ENCODE assay signal across 19 cellular contexts in genomic region chr2:240948086-240948485, GRCh38. TPM values are rescaled to one million over a fixed set of nuclear protein-coding genes. Genes with fewer than 3 reads are reported as not detected.
DNase-seq lines count a peak whose midpoint lies in the region; ATAC-seq and TF ChIP-seq lines count a peak whose summit lies in the region.
"Had no signal": no experiment of that assay in that cellular context is flagged by ENCODE, and none has a peak within 500 bp of the region (broad histone marks: within the 10 kb centered on the region; RNA-seq: fewer than 3 reads in every experiment).

No MANE protein-coding gene starts in this region.

- no peaks in the 10 kb centered on the region for H3K27me3 ChIP-seq in Peyer's patch
- H3K27me3 ChIP-seq in stomach: peaks cover 0 to 14% (median 0%) of the 10 kb centered on the region in 3 donors
- H3K27me3 ChIP-seq: BLaER1 had no signal

- TF ChIP-seq CTCF in Peyer's patch (IDR thresholded peaks at IDR 0.05) (no peak), stomach (IDR thresholded peaks at IDR 0.05) (no peak)

- peaks cover 0 to 2% of the 10 kb centered on the region in 2 donors for H3K27me3 Mint-ChIP-seq in natural killer cell treated with Interleukin-12 subunit alpha and Interleukin-12 subunit beta and Interleukin-15 and Interleukin-18, amount 100 ng/mL, for 72 hours

- TF ChIP-seq EP300 in stomach (IDR thresholded peaks at IDR 0.05): no peak

- intact Hi-C loops in stomach (cut with DNase I; ENCODE audit: low total_unique reads): no loop called here

- H3K4me3 ChIP-seq in Peyer's patch: no peak overlapping the region
- H3K4me3 ChIP-seq in stomach: no peak overlapping the region
- H3K4me3 ChIP-seq: BLaER1, GM23338 had no signal

- H3K4me1 ChIP-seq in Peyer's patch: no peaks in the 10 kb centered on the region
- no peaks in the 10 kb centered on the region for H3K4me1 ChIP-seq in stomach
- H3K4me1 ChIP-seq: BLaER1 had no signal

- H3K27ac ChIP-seq in Peyer's patch (no peak overlapping the region), stomach (no peak overlapping the region)
- H3K27ac ChIP-seq: 22Rv1, BLaER1, KMS-11 had no signal

- H3K36me3 ChIP-seq in Peyer's patch: no peaks in the 10 kb centered on the region
- no peaks in the 10 kb centered on the region for H3K36me3 ChIP-seq in stomach
- H3K36me3 ChIP-seq: BLaER1 had no signal

- no peaks in the 10 kb centered on the region for H3K9me3 Mint-ChIP-seq in natural killer cell treated with Interleukin-12 subunit alpha and Interleukin-12 subunit beta and Interleukin-15 and Interleukin-18, amount 100 ng/mL, for 72 hours
- H3K9me3 Mint-ChIP-seq: GM23338 had no signal

- no peaks in the 10 kb centered on the region for H3K36me3 Mint-ChIP-seq in natural killer cell treated with Interleukin-12 subunit alpha and Interleukin-12 subunit beta and Interleukin-15 and Interleukin-18, amount 100 ng/mL, for 72 hours
- H3K36me3 Mint-ChIP-seq: CD8-positive, alpha-beta memory T cell had no signal

- no peak overlapping the region for H3K27ac Mint-ChIP-seq in natural killer cell treated with Interleukin-12 subunit alpha and Interleukin-12 subunit beta and Interleukin-15 and Interleukin-18, amount 100 ng/mL, for 72 hours
- H3K27ac Mint-ChIP-seq: CD8-positive, alpha-beta memory T cell; GM23338 had no signal

- TF ChIP-seq POLR2A in Peyer's patch (IDR thresholded peaks at IDR 0.05) (no peak), stomach (IDR thresholded peaks at IDR 0.05) (no peak)

- H3K9me3 ChIP-seq in Peyer's patch: no peaks in the 10 kb centered on the region
- no peaks in the 10 kb centered on the region for H3K9me3 ChIP-seq in stomach
- H3K9me3 ChIP-seq: BLaER1 had no signal

- ATAC-seq in natural killer cell treated with Interleukin-12 subunit alpha and Interleukin-12 subunit beta and Interleukin-15 and Interleukin-18, amount 100 ng/mL, for 72 hours: no peak
- ATAC-seq in HG03571 (IDR thresholded peaks at IDR 0.05; ENCODE audit: unreplicated experiment) (no peak), HG02981 (IDR thresholded peaks at IDR 0.05; ENCODE audit: unreplicated experiment) (no peak)
- ATAC-seq: GM23338 had no signal

- no peak overlapping the region for H3K4me3 Mint-ChIP-seq in natural killer cell treated with Interleukin-12 subunit alpha and Interleukin-12 subunit beta and Interleukin-15 and Interleukin-18, amount 100 ng/mL, for 72 hours
- H3K4me3 Mint-ChIP-seq: CD8-positive, alpha-beta memory T cell; GM23338 had no signal

- H3K4me1 Mint-ChIP-seq in natural killer cell treated with Interleukin-12 subunit alpha and Interleukin-12 subunit beta and Interleukin-15 and Interleukin-18, amount 100 ng/mL, for 72 hours (ENCODE audit: low read depth in 2 of 2): no peaks in the 10 kb centered on the region
- H3K4me1 Mint-ChIP-seq: CD8-positive, alpha-beta memory T cell had no signal

- DNase-seq in activated CD4-positive, CD25-positive, alpha-beta regulatory T cell treated with anti-CD3 and anti-CD28 coated beads, Interleukin-2, amount 50 U/mL, for 72 hours: peak; percentile 17
- no peak for DNase-seq in activated CD4-positive, CD25-positive, alpha-beta regulatory T cell (lab: John Stamatoyannopoulos, UW)
- DNase-seq in Peyer's patch: peak in 2 of 3 donors; percentile 9 to 23
- peak; percentile 23 for DNase-seq in natural killer cell treated with Interleukin-12 subunit alpha and Interleukin-12 subunit beta and Interleukin-15 and Interleukin-18, amount 100 ng/mL, for 72 hours (ENCODE audit: low spot score)
- peak; percentile 11 for DNase-seq in stomach
- DNase-seq in NCI-H146 (lab: John Stamatoyannopoulos, UW): no peak
- DNase-seq: NCI-H2107, NCI-H226, NCI-H526, SHP77 treated with DMSO at 0.1 percent for 48 hours had no signal

- WGBS in stomach, 5 donors: 84 to 97% (median 94%) methylated on average over 8 of the region's 8 CpGs

RNA-seq across cellular contexts. Expression of gene CROCC2, which starts 42.0 kb away (rescaled TPM):
- total RNA-seq in Peyer's patch (under 1 TPM in 2 of 4 donors, not detected in 2; 0.27 to 0.83 TPM), stomach (1 to 10 TPM in 1 of 5 donors, not detected in 4; 4.9 TPM)
- not detected for total RNA-seq in natural killer cell treated with Interleukin-12 subunit alpha and Interleukin-12 subunit beta and Interleukin-15 and Interleukin-18, amount 100 ng/mL, for 72 hours
- under 1 TPM in 1 of 3 donors, not detected in 2; 0.03 TPM for polyA plus RNA-seq in stomach
- total RNA-seq: CD8-positive, alpha-beta memory T cell; G401; GM23338; M059J had no signal
- polyA plus RNA-seq: CD8-positive, alpha-beta memory T cell; GM23338 had no signal

RNA-seq across cellular contexts. Expression of gene SNED1, which starts 50.3 kb away (rescaled TPM):
- total RNA-seq in Peyer's patch (10 to 100 TPM in 3 of 4 donors, 1 to 10 TPM in 1; 6.8 to 83.3 (median 25.2) TPM), stomach (100 to 1,000 TPM in 1 of 5 donors, 10 to 100 TPM in 4; 11.4 to 106 (median 22.7) TPM)
- total RNA-seq in natural killer cell treated with Interleukin-12 subunit alpha and Interleukin-12 subunit beta and Interleukin-15 and Interleukin-18, amount 100 ng/mL, for 72 hours: under 1 TPM in 1 of 2 donors, not detected in 1; 0.14 TPM
- polyA plus RNA-seq in stomach: 1 to 10 TPM; 2.0 to 2.7 (median 2.3) TPM

RNA-seq across cellular contexts. Expression of gene MAB21L4, which starts 52.1 kb away (rescaled TPM):
- 1 to 10 TPM in 3 of 4 donors, not detected in 1; 2.1 to 6.1 (median 3.7) TPM for total RNA-seq in Peyer's patch
- not detected for total RNA-seq in natural killer cell treated with Interleukin-12 subunit alpha and Interleukin-12 subunit beta and Interleukin-15 and Interleukin-18, amount 100 ng/mL, for 72 hours
- total RNA-seq in stomach: 1 to 10 TPM in 1 of 5 donors, under 1 TPM in 2, not detected in 2; 0.45 to 4.9 (median 0.55) TPM
- polyA plus RNA-seq in stomach: 10 to 100 TPM in 1 of 3 donors, 1 to 10 TPM in 2; 6.0 to 48.9 (median 9.1) TPM
- total RNA-seq: CD8-positive, alpha-beta memory T cell; G401; GM23338; M059J had no signal
- polyA plus RNA-seq: CD8-positive, alpha-beta memory T cell; GM23338 had no signal

Comparison
In these comparisons a context has a peak if more than half of its experiments do, and no peak if none do; other contexts are left out.
1. DNase-seq: peak in activated CD4-positive, CD25-positive, alpha-beta regulatory T cell treated with anti-CD3 and anti-CD28 coated beads, Interleukin-2, amount 50 U/mL, for 72 hours (single experiment), Peyer's patch (2 of 3), natural killer cell treated with Interleukin-12 subunit alpha and Interleukin-12 subunit beta and Interleukin-15 and Interleukin-18, amount 100 ng/mL, for 72 hours (single experiment) and stomach (single experiment); none in activated CD4-positive, CD25-positive, alpha-beta regulatory T cell (0 of 4) and NCI-H146 (single experiment).
2. RNA of gene SNED1, which starts 50.3 kb away (total RNA-seq): 6.8 to 83.3 TPM in Peyer's patch and 11.4 to 106 TPM in stomach; 0.14 TPM in natural killer cell treated with Interleukin-12 subunit alpha and Interleukin-12 subunit beta and Interleukin-15 and Interleukin-18, amount 100 ng/mL, for 72 hours; every median in the first group is over 4 times any median in the second.